8 cellular contexts compared by ENCODE assay signal in genomic region chr9:37300620-37301368, GRCh38.
DNase-seq lines count a peak whose midpoint lies in the region; ATAC-seq and TF ChIP-seq lines count a peak whose summit lies in the region.

No MANE protein-coding gene starts in this region.

- H3K4me1 Mint-ChIP-seq in activated T-helper 2 cell treated with anti-CD3 and anti-CD28 coated beads, Interferon-gamma antibody, Interleukin-2, Interleukin-4, amounts not matched to agents 10 μg/mL and 5 μg/mL and 100 μg/mL, durations not matched to agents 14 hours and 24 hours and 36 hours (ENCODE audit: low read depth): peaks cover 56% of the 10 kb centered on the region
- H3K4me1 Mint-ChIP-seq in naive B cell: peaks cover 68 to 96% (median 86%) of the 10 kb centered on the region in 3 donors

- no peaks in the 10 kb centered on the region for H3K27me3 Mint-ChIP-seq in activated T-helper 2 cell treated with anti-CD3 and anti-CD28 coated beads, Interferon-gamma antibody, Interleukin-2, Interleukin-4, amounts not matched to agents 10 μg/mL and 5 μg/mL and 100 μg/mL, durations not matched to agents 14 hours and 24 hours and 36 hours (ENCODE audit: low read depth)
- H3K27me3 Mint-ChIP-seq in naive B cell: no peaks in the 10 kb centered on the region

- ATAC-seq in HG03108 (IDR thresholded peaks at IDR 0.05; ENCODE audit: unreplicated experiment) (peak; percentile 41), naive B cell (ENCODE audit: low read depth in 2 of 2) (no peak), esophagus mucosa (no peak), GM18858 (IDR thresholded peaks at IDR 0.05; ENCODE audit: unreplicated experiment) (no peak)

- POLR2A ChIA-PET in GM10248 (lab: Yijun Ruan, JAX): no interaction called here

- H3K27ac Mint-ChIP-seq in activated T-helper 2 cell treated with anti-CD3 and anti-CD28 coated beads, Interferon-gamma antibody, Interleukin-2, Interleukin-4, amounts not matched to agents 10 μg/mL and 5 μg/mL and 100 μg/mL, durations not matched to agents 14 hours and 24 hours and 36 hours: peak overlapping the region; percentile 62
- H3K27ac Mint-ChIP-seq in naive B cell: peak overlapping the region; percentile 76 to 99 (median 92)

- peaks cover 37% of the 10 kb centered on the region for H3K36me3 Mint-ChIP-seq in activated T-helper 2 cell treated with anti-CD3 and anti-CD28 coated beads, Interferon-gamma antibody, Interleukin-2, Interleukin-4, amounts not matched to agents 10 μg/mL and 5 μg/mL and 100 μg/mL, durations not matched to agents 14 hours and 24 hours and 36 hours (ENCODE audit: low read depth)
- H3K36me3 Mint-ChIP-seq in naive B cell: peaks cover 28 to 42% of the 10 kb centered on the region in 2 donors

- peak; percentile 28 for DNase-seq in GM10248 (ENCODE audit: extremely low spot score)
- DNase-seq in activated T-helper 2 cell treated with anti-CD3 and anti-CD28 coated beads, Interferon-gamma antibody, Interleukin-2, Interleukin-4, amounts not matched to agents 10 μg/mL and 5 μg/mL and 100 μg/mL, durations not matched to agents 14 hours and 24 hours and 36 hours (ENCODE audit: low spot score): no peak
- no peak for DNase-seq in naive B cell
- DNase-seq in KBM-7: no peak
- DNase-seq in NCI-H1930 (lab: John Stamatoyannopoulos, UW): no peak

- no peak for TF ChIP-seq CTCF in GM10248 (IDR thresholded peaks at IDR 0.05; ENCODE audit: control extremely low read depth, extremely low read depth, low read depth, missing control alignments)

- intact Hi-C loops in activated T-helper 2 cell treated with anti-CD3 and anti-CD28 coated beads, Interferon-gamma antibody, Interleukin-2, Interleukin-4, amounts not matched to agents 10 μg/mL and 5 μg/mL and 100 μg/mL, durations not matched to agents 14 hours and 24 hours and 36 hours (cut with micrococcal nuclease): loop anchor here (2.0 to 5.0 kb wide), 2 partner anchors 90 to 178 kb away; partner anchors contain the start of gene ZCCHC7

- no peaks in the 10 kb centered on the region for H3K9me3 Mint-ChIP-seq in activated T-helper 2 cell treated with anti-CD3 and anti-CD28 coated beads, Interferon-gamma antibody, Interleukin-2, Interleukin-4, amounts not matched to agents 10 μg/mL and 5 μg/mL and 100 μg/mL, durations not matched to agents 14 hours and 24 hours and 36 hours
- H3K9me3 Mint-ChIP-seq in naive B cell: no peaks in the 10 kb centered on the region

- in situ Hi-C loops in KBM-7 (cut with MboI; ENCODE audit: low pct_unique_long_range_greater_than_20kb, low sequenced_read_pairs): no loop called here

- CTCF ChIA-PET in GM10248 (lab: Yijun Ruan, JAX): interaction anchor here (1.1 to 2.0 kb wide), 12 partner anchors 7 to 428 kb away, joined by 3 to 6 read pairs (median 4); no protein-coding TSS in a partner anchor

- H3K4me3 Mint-ChIP-seq in activated T-helper 2 cell treated with anti-CD3 and anti-CD28 coated beads, Interferon-gamma antibody, Interleukin-2, Interleukin-4, amounts not matched to agents 10 μg/mL and 5 μg/mL and 100 μg/mL, durations not matched to agents 14 hours and 24 hours and 36 hours (ENCODE audit: low read depth): no peak overlapping the region
- peak overlapping the region; percentile 41 to 90 (median 77) for H3K4me3 Mint-ChIP-seq in naive B cell
